In genomic region chr10:23461557-23461956, GRCh38 we compare ENCODE assay signal across 10 cellular contexts.
"Had no signal": no experiment of that assay in that cellular context is flagged by ENCODE, and none has a peak within 500 bp of the region (broad histone marks: within the 10 kb centered on the region; RNA-seq: fewer than 3 reads in every experiment).

No MANE protein-coding gene starts in this region.

- DNase-seq: activated CD4-positive, alpha-beta T cell treated with anti-CD3 and anti-CD28 coated beads, Interleukin-2, amount 50 U/mL, for 4 hours; activated T-cell treated with anti-CD3 and anti-CD28 coated beads, Interleukin-2, amount 50 U/mL, for 1 hour; amniotic stem cell; dermis blood vessel endothelial cell; left colon; nephron progenitor cell; small intestine had no signal

- H3K9me3 Mint-ChIP-seq: activated naive CD4-positive, alpha-beta T cell treated with anti-CD3 and anti-CD28 coated beads, Interleukin-2, amount 50 U/mL, for 72 hours had no signal

- H3K36me3 Mint-ChIP-seq: activated naive CD4-positive, alpha-beta T cell treated with anti-CD3 and anti-CD28 coated beads, Interleukin-2, amount 50 U/mL, for 72 hours; brain had no signal

- H3K4me3 Mint-ChIP-seq: brain, nephron progenitor cell had no signal

- ATAC-seq: activated CD4-positive, CD25-positive, alpha-beta regulatory T cell treated with anti-CD3 and anti-CD28 coated beads, Interleukin-2, amount 50 U/mL, for 24 hours; activated naive CD4-positive, alpha-beta T cell treated with anti-CD3 and anti-CD28 coated beads, Interleukin-2, amount 50 U/mL, for 72 hours; left colon had no signal

- H3K27me3 Mint-ChIP-seq: brain had no signal

- H3K27ac Mint-ChIP-seq: brain, nephron progenitor cell had no signal
